Comparison of ENCODE assay signal across 27 cellular contexts in genomic region chr3:31237887-31238286, GRCh38.
"Had no signal": no experiment of that assay in that cellular context is flagged by ENCODE, and none has a peak within 500 bp of the region (broad histone marks: within the 10 kb centered on the region; RNA-seq: fewer than 3 reads in every experiment).

No MANE protein-coding gene starts in this region.

- H3K27me3 ChIP-seq: body of pancreas, foreskin keratinocyte, gastroesophageal sphincter had no signal

- H3K4me3 ChIP-seq: body of pancreas, esophagus muscularis mucosa, gastroesophageal sphincter had no signal

- H3K4me1 ChIP-seq: body of pancreas, esophagus muscularis mucosa, gastroesophageal sphincter had no signal

- DNase-seq: activated B cell treated with CpG ODN at 0.5 μM for 24 hours; activated CD4-positive, alpha-beta T cell treated with anti-CD3 and anti-CD28 coated beads for 48 hours; activated CD4-positive, alpha-beta T cell treated with anti-CD3 and anti-CD28 coated beads, Interleukin-2, amount 50 U/mL, for 1 hour; activated CD4-positive, alpha-beta T cell treated with anti-CD3 and anti-CD28 coated beads, Interleukin-2, amount 50 U/mL, for 48 hours; activated CD8-positive, alpha-beta memory T cell treated with anti-CD3 and anti-CD28 coated beads for 24 hours; activated CD8-positive, alpha-beta T cell treated with anti-CD3 and anti-CD28 coated beads for 36 hours; activated effector memory CD4-positive, alpha-beta T cell treated with Interleukin-2 at 50 U/mL for 16 hours; activated gamma-delta T cell treated with Interleukin-2 at 50 U/mL for 16 hours; activated naive CD4-positive, alpha-beta T cell treated with anti-CD3 and anti-CD28 coated beads, Interleukin-2, amount 50 U/mL, for 16 hours; activated naive CD4-positive, alpha-beta T cell treated with Interleukin-2 at 50 U/mL for 16 hours; activated T-cell treated with anti-CD3 and anti-CD28 coated beads, Interleukin-2, amount 50 U/mL, for 4 hours; amygdala; aorta; body of pancreas; caudate nucleus; cortex of kidney; dermis blood vessel endothelial cell; effector CD4-positive, alpha-beta T cell; effector memory CD8-positive, alpha-beta T cell; erythroblast; foreskin keratinocyte; T-cell; T-helper 17 cell; T1000; WERI-Rb-1 had no signal

- H3K9me3 ChIP-seq: body of pancreas, esophagus muscularis mucosa, gastroesophageal sphincter had no signal

- H3K36me3 ChIP-seq: esophagus muscularis mucosa, gastroesophageal sphincter, WERI-Rb-1 had no signal

- H3K27ac ChIP-seq: body of pancreas, esophagus muscularis mucosa, foreskin keratinocyte, gastroesophageal sphincter, WERI-Rb-1 had no signal
